ENCODE assay signal across 11 cellular contexts in genomic region chr6:155417454-155417853, GRCh38. TPM values are rescaled to one million over a fixed set of nuclear protein-coding genes. Genes with fewer than 3 reads are reported as not detected.
A peak's percentile ranks its signal among the peaks of the same experiment; 100 is the strongest.
DNase-seq lines count a peak whose midpoint lies in the region; TF ChIP-seq lines count a peak whose summit lies in the region.
"Had no signal": no experiment of that assay in that cellular context is flagged by ENCODE, and none has a peak within 500 bp of the region (broad histone marks: within the 10 kb centered on the region; RNA-seq: fewer than 3 reads in every experiment).

No MANE protein-coding gene starts in this region.

- no peak for TF ChIP-seq CTCF in MM.1S (IDR thresholded peaks at IDR 0.05; ENCODE audit: low read length)
- no peak for TF ChIP-seq CTCF in ascending aorta (IDR thresholded peaks at IDR 0.05)

- H3K27me3 ChIP-seq in MM.1S (replicated peaks; ENCODE audit: insufficient read depth, low read length): no peaks in the 10 kb centered on the region
- H3K27me3 ChIP-seq in ascending aorta: no peaks in the 10 kb centered on the region

- H3K79me2 ChIP-seq in MM.1S (ENCODE audit: low read length): no peaks in the 10 kb centered on the region
- H3K79me2 ChIP-seq: parathyroid adenoma had no signal

- intact Hi-C loops in ascending aorta (cut with DNase I): loop anchor here (5.0 kb wide), 1 partner anchor 90 kb away; no protein-coding TSS in a partner anchor

- H3K4me3 ChIP-seq in MM.1S (ENCODE audit: low read length): peak overlapping the region; percentile 50
- H3K4me3 ChIP-seq in ascending aorta: peak overlapping the region; percentile 17 to 33
- no peak overlapping the region for H3K4me3 ChIP-seq in skin epidermis

- H2AFZ ChIP-seq in MM.1S (ENCODE audit: low read length): no peak overlapping the region
- H2AFZ ChIP-seq: parathyroid adenoma had no signal

- H3K27ac ChIP-seq in MM.1S (ENCODE audit: low read length) (peak overlapping the region; percentile 84; the same call in 1 of the 2 replicates), ascending aorta (no peak overlapping the region), skin epidermis (peak overlapping the region in 12 of 21 experiments; percentile 3 to 63 (median 50))
- H3K27ac ChIP-seq: parathyroid adenoma had no signal

- H3K9me3 ChIP-seq in MM.1S (replicated peaks; ENCODE audit: insufficient read depth, low read length) (no peaks in the 10 kb centered on the region), ascending aorta (no peaks in the 10 kb centered on the region)

- no peaks in the 10 kb centered on the region for H4K20me1 ChIP-seq in MM.1S (ENCODE audit: insufficient read depth, low read length)

- H3K36me3 ChIP-seq in MM.1S (replicated peaks; ENCODE audit: insufficient read depth, low read length) (no peaks in the 10 kb centered on the region), ascending aorta (no peaks in the 10 kb centered on the region)

- H3F3A ChIP-seq in MM.1S (ENCODE audit: insufficient read depth, low read length): peaks cover 7% of the 10 kb centered on the region; the same call in 1 of the 2 replicates

- TF ChIP-seq POLR2A in erythroblast (IDR thresholded peaks at IDR 0.05; ENCODE audit: low read length): no peak

- peak overlapping the region; percentile 63 for H3K4me2 ChIP-seq in MM.1S (ENCODE audit: low read depth, low read length)

- no peaks in the 10 kb centered on the region for H3K9me2 ChIP-seq in MM.1S (replicated peaks; ENCODE audit: insufficient read depth, low read length)

- H3K4me1 ChIP-seq in MM.1S (ENCODE audit: low read length) (no peaks in the 10 kb centered on the region), ascending aorta (no peaks in the 10 kb centered on the region)
- H3K4me1 ChIP-seq: parathyroid adenoma had no signal

- H3K9ac ChIP-seq in MM.1S (ENCODE audit: low read length): peak overlapping the region; percentile 52; the same call in 1 of the 2 replicates
- H3K9ac ChIP-seq: parathyroid adenoma had no signal

- DNase-seq in NCI-H1105 treated with DMSO at 0.1 percent for 48 hours (lab: John Stamatoyannopoulos, UW) (peak; percentile 27), NCI-H1105 (lab: John Stamatoyannopoulos, UW) (no peak), MM.1S (no peak), ascending aorta (ENCODE audit: low spot score in 2 of 2) (no peak), erythroblast (lab: John Stamatoyannopoulos, UW) (no peak), NOMO-1 treated with dmso at 0.1 percent for 144 hours (lab: John Stamatoyannopoulos, UW; ENCODE audit: unreplicated experiment) (no peak)
- DNase-seq in stimulated activated CD4-positive, alpha-beta T cell treated with anti-CD3 and anti-CD28 coated beads, Interleukin-4, amount 100 ng/mL, for 24 hours: no peak
- DNase-seq: T-helper 9 cell had no signal

RNA-seq across cellular contexts. Expression of gene NOX3, which starts 38.2 kb away (rescaled TPM):
- not detected for total RNA-seq in ascending aorta
- total RNA-seq: A172 had no signal

Comparison
In these comparisons a context has a peak if more than half of its experiments do, and no peak if none do; other contexts are left out.
1. H3K27ac ChIP-seq: peak in MM.1S (single experiment) and skin epidermis (12 of 21); none in ascending aorta (0 of 2).
2. H3K4me3 ChIP-seq: peak in MM.1S (single experiment) and ascending aorta (2 of 2); none in skin epidermis (0 of 7).